Comparison of ENCODE assay signal across 8 cellular contexts in genomic region chr1:53182111-53182593, GRCh38. TPM values are rescaled to one million over a fixed set of nuclear protein-coding genes. Genes with fewer than 3 reads are reported as not detected.
DNase-seq lines count a peak whose midpoint lies in the region; ATAC-seq and TF ChIP-seq lines count a peak whose summit lies in the region.

No MANE protein-coding gene starts in this region.

- ATAC-seq in GM21529 (IDR thresholded peaks at IDR 0.05; ENCODE audit: unreplicated experiment) (peak; percentile 71), GM21717 (IDR thresholded peaks at IDR 0.05; ENCODE audit: unreplicated experiment) (no peak)

- peak overlapping the region in 1 of 2 donors; percentile 50 for H3K9ac ChIP-seq in liver (ENCODE audit: low read depth in 1 of 2, low read length in 2 of 2)

- WGBS in liver, result 31% methylated on average over 16 of the region's 16 CpGs

- TF ChIP-seq RAD21 in liver (IDR thresholded peaks at IDR 0.05), result peak; percentile 79 to 88

- DNase-seq in AG09309 (ENCODE audit: low read depth) (no peak), NCI-H226 (peak; percentile 90), dedifferentiated amniotic fluid mesenchymal stem cell (ENCODE audit: extremely low spot score) (peak; percentile 71)
- DNase-seq in activated CD4-positive, alpha-beta T cell treated with anti-CD3 and anti-CD28 coated beads for 48 hours, result peak; percentile 91
- DNase-seq in stimulated activated CD4-positive, alpha-beta T cell treated with anti-CD3 and anti-CD28 coated beads, TNF-alpha, amount 100 ng/mL, for 24 hours (ENCODE audit: low read depth in 3 of 3), result peak; percentile 55 to 81 (median 69)

- TF ChIP-seq CTCF in AG09309 (IDR thresholded peaks at IDR 0.05; ENCODE audit: control insufficient read depth, insufficient read depth, low read depth, low read length, missing control alignments) (peak; percentile 72), liver (IDR thresholded peaks at IDR 0.05; ENCODE audit: low read depth, low read length, missing input control) (peak; percentile 80)

- no peaks in the 10 kb centered on the region for H3K27me3 ChIP-seq in liver (ENCODE audit: control insufficient read depth in 4 of 4, insufficient read depth in 4 of 4, low read length in 3 of 4)

- no peaks in the 10 kb centered on the region for H3K36me3 ChIP-seq in liver (ENCODE audit: control insufficient read depth in 4 of 4, insufficient read depth in 3 of 4, low read depth in 1 of 4, low read length in 3 of 4)

- H3K4me1 ChIP-seq in liver (ENCODE audit: control insufficient read depth in 4 of 4, insufficient read depth in 4 of 4, low read length in 3 of 4), result peaks cover 18 to 48% (median 42%) of the 10 kb centered on the region in 4 donors

- H3K9me3 ChIP-seq in liver (ENCODE audit: control insufficient read depth in 4 of 4, low read length in 3 of 4), result no peaks in the 10 kb centered on the region

- H3K27ac ChIP-seq in liver (ENCODE audit: low read depth in 1 of 2, low read length in 2 of 2), result peak overlapping the region; percentile 79 to 82

- H3K4me3 ChIP-seq in AG09309 (ENCODE audit: control insufficient read depth, low read depth, low read length) (no peak overlapping the region), liver (ENCODE audit: low read depth in 1 of 3, low read length in 3 of 3) (no peak overlapping the region)

TF ChIP-seq in liver, 16 proteins besides CTCF, POLR2A, EP300 and RAD21:
- no peak for TF ChIP-seq EGR1 (IDR thresholded peaks at IDR 0.05; ENCODE audit: low read depth in 2 of 2)
- peak in 1 of 2 donors; percentile 33 for TF ChIP-seq HNF4A (conservative IDR thresholded peaks at IDR 0.05)
- peak in 1 of 2 donors; percentile 23 for TF ChIP-seq RXRA (IDR thresholded peaks at IDR 0.05)
- TF ChIP-seq NR2F2 (IDR thresholded peaks at IDR 0.05), result no peak

RNA-seq across cellular contexts. Expression of gene CPT2, which starts 14.5 kb away (rescaled TPM):
- total RNA-seq in liver, result 10 to 100 TPM; 27.4 to 82.7 TPM
- polyA plus RNA-seq in liver, result 100 to 1,000 TPM in 1 of 2 donors, 10 to 100 TPM in 1; 66.8 to 109 TPM

RNA-seq across cellular contexts. Expression of gene CZIB, which starts 38.3 kb away (rescaled TPM):
- 10 to 100 TPM; 19.8 to 29.8 TPM for total RNA-seq in liver
- 10 to 100 TPM; 20.9 to 32.3 TPM for polyA plus RNA-seq in liver

RNA-seq across cellular contexts. Expression of gene SLC1A7, which starts 39.7 kb away (rescaled TPM):
- total RNA-seq in liver, result under 1 TPM; 0.28 to 0.59 TPM
- polyA plus RNA-seq in liver, result under 1 TPM; 0.21 to 0.67 TPM

RNA-seq across cellular contexts. Expression of gene MAGOH, which starts 56.2 kb away (rescaled TPM):
- total RNA-seq in liver, result 10 to 100 TPM; 16.4 to 32.5 TPM
- 10 to 100 TPM; 21.2 to 31.8 TPM for polyA plus RNA-seq in liver
